1 cellular context compared by ENCODE assay signal in genomic region chr2:11789243-11789642, GRCh38.
TF ChIP-seq lines count a peak whose summit lies in the region.

No MANE protein-coding gene starts in this region.

TF ChIP-seq in H1, 55 proteins besides CTCF, POLR2A, EP300 and RAD21:
- TF ChIP-seq SP1 (IDR thresholded peaks at IDR 0.05; ENCODE audit: low read depth, low read length) (no peak), CBX5 (IDR thresholded peaks at IDR 0.05; ENCODE audit: low read depth, low read length) (no peak), ASH2L (IDR thresholded peaks at IDR 0.05; ENCODE audit: low read length) (no peak), SP4 (IDR thresholded peaks at IDR 0.05; ENCODE audit: low read length) (no peak), RFX5 (IDR thresholded peaks at IDR 0.05; ENCODE audit: borderline replicate concordance, low read depth, low read length) (no peak), CREB1 (IDR thresholded peaks at IDR 0.05) (no peak), POU5F1 (IDR thresholded peaks at IDR 0.05; ENCODE audit: low read depth, low read length) (no peak), ZNF274 (IDR thresholded peaks at IDR 0.05; ENCODE audit: borderline replicate concordance, extremely low read depth, low read length) (no peak), SP2 (IDR thresholded peaks at IDR 0.05; ENCODE audit: low read length) (no peak), JUN (IDR thresholded peaks at IDR 0.05; ENCODE audit: low read depth, low read length) (no peak), BCL11A (IDR thresholded peaks at IDR 0.05; ENCODE audit: low read depth in 2 of 2, low read length in 2 of 2) (no peak), POLR2AphosphoS5 (IDR thresholded peaks at IDR 0.05; ENCODE audit: low read depth, low read length) (no peak), HDAC6 (IDR thresholded peaks at IDR 0.05; ENCODE audit: low read depth, low read length) (no peak)
- TF ChIP-seq, protein P1, sequence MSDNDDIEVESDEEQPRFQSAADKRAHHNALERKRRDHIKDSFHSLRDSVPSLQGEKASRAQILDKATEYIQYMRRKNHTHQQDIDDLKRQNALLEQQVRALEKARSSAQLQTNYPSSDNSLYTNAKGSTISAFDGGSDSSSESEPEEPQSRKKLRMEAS (IDR thresholded peaks at IDR 0.05) = no peak
